Comparison of ENCODE assay signal across 9 cellular contexts in the genomic region with DNA sequence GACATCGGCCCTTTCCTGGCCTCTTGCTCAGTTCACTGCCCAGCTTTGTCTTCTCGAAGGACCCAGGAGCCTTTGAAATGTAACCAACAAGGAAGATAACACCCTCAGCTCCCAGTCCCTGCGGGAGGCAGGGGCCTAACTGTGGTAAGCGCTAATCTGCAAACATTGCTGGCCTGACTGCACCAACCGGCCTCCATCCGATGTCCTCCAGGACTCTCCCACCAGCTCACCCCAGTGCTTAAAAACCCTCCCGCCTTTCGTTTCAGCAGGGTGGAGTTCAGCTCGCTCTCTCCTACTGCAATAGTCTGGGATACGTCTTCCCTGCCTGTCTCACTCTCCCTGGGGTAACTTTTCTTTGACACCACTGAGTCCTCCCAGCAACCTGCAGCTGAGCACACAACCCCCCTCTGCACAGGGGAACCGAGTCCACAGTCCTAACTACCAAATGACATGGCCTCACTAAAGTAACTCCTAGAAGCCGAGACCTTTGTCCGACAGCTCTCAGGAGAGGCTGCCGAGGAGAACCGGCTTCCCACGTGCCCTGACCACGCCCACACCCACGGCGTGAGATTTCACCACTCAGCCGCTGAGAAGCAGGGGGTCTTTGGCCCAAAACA.
DNase-seq lines count a peak whose midpoint lies in the region; ATAC-seq and TF ChIP-seq lines count a peak whose summit lies in the region.
"Had no signal": no experiment of that assay in that cellular context is flagged by ENCODE, and none has a peak within 500 bp of the region (broad histone marks: within the 10 kb centered on the region; RNA-seq: fewer than 3 reads in every experiment).

No MANE protein-coding gene starts in this region.

- peak overlapping the region; percentile 55 for H3K4me3 ChIP-seq in adipocyte (ENCODE audit: low read length)
- H3K4me3 ChIP-seq in right lobe of liver = no peak overlapping the region
- no peak overlapping the region for H3K4me3 ChIP-seq in testis

- WGBS in right lobe of liver (ENCODE audit: insufficient coverage, low coverage, low lambda C conversion rate, missing lambda C conversion rate) = 39% methylated on average over 14 of the region's 20 CpGs
- 13% methylated on average over 17 to 20 of the region's 20 CpGs for whole genome bisulfite sequencing in testis, 2 donors

- no peak for TF ChIP-seq POLR2A in right lobe of liver (IDR thresholded peaks at IDR 0.05)
- TF ChIP-seq POLR2A in testis (IDR thresholded peaks at IDR 0.05) = no peak

- no peaks in the 10 kb centered on the region for H3K27me3 ChIP-seq in adipocyte (replicated peaks; ENCODE audit: control insufficient read depth, insufficient read depth, low read length)
- H3K27me3 ChIP-seq in right lobe of liver = no peaks in the 10 kb centered on the region
- no peaks in the 10 kb centered on the region for H3K27me3 ChIP-seq in testis

- DNase-seq in SIG-M5 treated with dmso at 0.1 percent for 504 hours (lab: John Stamatoyannopoulos, UW; ENCODE audit: unreplicated experiment) (peak; percentile 45), SIG-M5 (lab: John Stamatoyannopoulos, UW) (no peak), adipocyte (ENCODE audit: low read depth) (no peak), right lobe of liver (no peak), testis (peak; percentile 83), NOMO-1 (lab: John Stamatoyannopoulos, UW; ENCODE audit: unreplicated experiment in 2 of 2) (no peak)

- H3K36me3 ChIP-seq in adipocyte (ENCODE audit: control insufficient read depth, insufficient read depth, low read length, severe bottlenecking) = no peaks in the 10 kb centered on the region
- no peaks in the 10 kb centered on the region for H3K36me3 ChIP-seq in right lobe of liver
- no peaks in the 10 kb centered on the region for H3K36me3 ChIP-seq in testis (ENCODE audit: low read depth, missing control alignments)

- TF ChIP-seq CTCF in right lobe of liver (IDR thresholded peaks at IDR 0.05) (no peak), testis (IDR thresholded peaks at IDR 0.05) (no peak)

- intact Hi-C loops in right lobe of liver (cut with DNase I) (loop anchor here in 1 of 2 donors (10.0 kb wide), 1 partner anchor 78 kb away; a partner anchor contains a TSS), testis (cut with DNase I; ENCODE audit: low total_unique reads) (loop anchor here (10.0 kb wide), 1 partner anchor 52 kb away; no protein-coding TSS in a partner anchor)

- H3K27ac ChIP-seq in right lobe of liver (peak overlapping the region; percentile 70 to 94 (median 92)), testis (peak overlapping the region; percentile 90)

- peak in 3 of 4 donors; percentile 1 to 17 (median 4) for ATAC-seq in right lobe of liver
- no peak for ATAC-seq in GM21447 (IDR thresholded peaks at IDR 0.05; ENCODE audit: unreplicated experiment)
- no peak for ATAC-seq in HG03108 (IDR thresholded peaks at IDR 0.05; ENCODE audit: unreplicated experiment)
- ATAC-seq: HCT116 had no signal

- H3K9ac ChIP-seq in adipocyte (ENCODE audit: low read length) = peak overlapping the region; percentile 44

- no peaks in the 10 kb centered on the region for H3K9me3 ChIP-seq in adipocyte (ENCODE audit: control insufficient read depth, low read length)
- no peaks in the 10 kb centered on the region for H3K9me3 ChIP-seq in right lobe of liver
- H3K9me3 ChIP-seq in testis = no peaks in the 10 kb centered on the region

- H3K4me1 ChIP-seq in adipocyte (ENCODE audit: control insufficient read depth, insufficient read depth, low read length) = peaks cover 43% of the 10 kb centered on the region
- H3K4me1 ChIP-seq in right lobe of liver = peaks cover 0 to 38% (median 21%) of the 10 kb centered on the region in 4 donors
- H3K4me1 ChIP-seq in testis = peaks cover 46% of the 10 kb centered on the region

Comparison
In these comparisons a context has a peak if more than half of its experiments do, and no peak if none do; other contexts are left out.
1. DNase-seq: peak in SIG-M5 treated with dmso at 0.1 percent for 504 hours (single experiment) and testis (single experiment); none in SIG-M5 (single experiment), adipocyte (single experiment), right lobe of liver (0 of 3) and NOMO-1 (0 of 2).
2. ATAC-seq: peak in right lobe of liver (3 of 4); none in GM21447 (single experiment) and HG03108 (single experiment).